Comparison of ENCODE assay signal across 8 cellular contexts in genomic region chr4:149031399-149031798, GRCh38.
DNase-seq lines count a peak whose midpoint lies in the region; ATAC-seq and TF ChIP-seq lines count a peak whose summit lies in the region.

No MANE protein-coding gene starts in this region.

- TF ChIP-seq CTCF in GM06990 (IDR thresholded peaks at IDR 0.05; ENCODE audit: insufficient read depth, low read length, poor library complexity, severe bottlenecking) = peak; percentile 36
- peak; percentile 40; the same call in 1 of the 2 replicates for TF ChIP-seq CTCF in WERI-Rb-1 (IDR thresholded peaks at IDR 0.05; ENCODE audit: low read depth, low read length)

- no peak overlapping the region for H3K27ac ChIP-seq in WERI-Rb-1

- H3K36me3 ChIP-seq in GM06990 (ENCODE audit: control insufficient read depth, insufficient read depth, low read length) (no peaks in the 10 kb centered on the region), WERI-Rb-1 (no peaks in the 10 kb centered on the region)

- DNase-seq in GM06990 (ENCODE audit: extremely low read depth, insufficient read length) (no peak), WERI-Rb-1 (no peak), left lobe of liver (ENCODE audit: low spot score) (no peak), NCI-H446 treated with DMSO at 0.1 percent for 48 hours (lab: John Stamatoyannopoulos, UW) (no peak), germinal center (ENCODE audit: low spot score) (no peak), GF-D8 (lab: John Stamatoyannopoulos, UW) (no peak)

- H3K9me3 ChIP-seq in WERI-Rb-1 (ENCODE audit: severe bottlenecking) = no peaks in the 10 kb centered on the region

- peak; percentile 44 for ATAC-seq in HG03025 (IDR thresholded peaks at IDR 0.05; ENCODE audit: low FRiP score, unreplicated experiment)
- peak; percentile 83 for ATAC-seq in left lobe of liver
- ATAC-seq in GM18873 (IDR thresholded peaks at IDR 0.05; ENCODE audit: low FRiP score, unreplicated experiment) = no peak

- H3K4me3 ChIP-seq in GM06990 (replicated peaks; ENCODE audit: low read depth, low read length) (no peak overlapping the region), WERI-Rb-1 (ENCODE audit: low read depth, low read length) (no peak overlapping the region)

- H3K27me3 ChIP-seq in GM06990 (replicated peaks; ENCODE audit: control insufficient read depth, insufficient read depth, low read length) = no peaks in the 10 kb centered on the region
- H3K27me3 ChIP-seq in WERI-Rb-1 (ENCODE audit: insufficient read depth, low read depth, severe bottlenecking) = no peaks in the 10 kb centered on the region
